In genomic region chr17:39952665-39953470, GRCh38 we compare ENCODE assay signal across 8 cellular contexts. TPM values are rescaled to one million over a fixed set of nuclear protein-coding genes. Genes with fewer than 3 reads are reported as not detected.
DNase-seq lines count a peak whose midpoint lies in the region; ATAC-seq and TF ChIP-seq lines count a peak whose summit lies in the region.

No MANE protein-coding gene starts in this region.

- no peak overlapping the region for H3K27ac Mint-ChIP-seq in nephron progenitor cell

- H3K4me1 Mint-ChIP-seq in nephron progenitor cell = peaks cover 48% of the 10 kb centered on the region

- DNase-seq in DMS53 treated with DMSO at 0.1 percent for 48 hours (lab: John Stamatoyannopoulos, UW; ENCODE audit: unreplicated experiment) (peak; percentile 73), Kasumi-1 (lab: John Stamatoyannopoulos, UW) (peak; percentile 92 to 93), RPMI7951 (ENCODE audit: low read depth) (peak; percentile 93), fibroblast of villous mesenchyme (ENCODE audit: low read depth) (peak; percentile 97), nephron progenitor cell (peak; percentile 99)
- DNase-seq in activated effector memory CD4-positive, alpha-beta T cell treated with Interleukin-2 at 50 U/mL for 16 hours = peak; percentile 93
- DNase-seq in stimulated activated naive CD8-positive, alpha-beta T cell treated with anti-CD3 and anti-CD28 coated beads, Interleukin-15, Interleukin-2, amounts not matched to agents 100 U/mL and 50 U/mL, for 24 hours = peak; percentile 94

- peak overlapping the region; percentile 76 for H3K4me3 Mint-ChIP-seq in nephron progenitor cell

- H3K27me3 Mint-ChIP-seq in nephron progenitor cell (ENCODE audit: low read depth, poor library complexity) = peaks cover 19% of the 10 kb centered on the region

- peak; percentile 79 for ATAC-seq in GM21723 (IDR thresholded peaks at IDR 0.05; ENCODE audit: unreplicated experiment)
- peak; percentile 84 for ATAC-seq in stimulated activated naive CD8-positive, alpha-beta T cell treated with anti-CD3 and anti-CD28 coated beads, Interleukin-15, Interleukin-2, amounts not matched to agents 100 U/mL and 50 U/mL, for 24 hours

- H3K9me3 Mint-ChIP-seq in nephron progenitor cell = no peaks in the 10 kb centered on the region

- TF ChIP-seq CTCF in fibroblast of villous mesenchyme (IDR thresholded peaks at IDR 0.05; ENCODE audit: insufficient read depth, low read depth, low read length) = no peak
- no peak for TF ChIP-seq CTCF in nephron progenitor cell (IDR thresholded peaks at IDR 0.05)

- no peaks in the 10 kb centered on the region for H3K36me3 Mint-ChIP-seq in nephron progenitor cell (ENCODE audit: low read depth)

- H3K4me3 ChIP-seq in fibroblast of villous mesenchyme (ENCODE audit: low read depth, low read length) = peak overlapping the region; percentile 46

RNA-seq across cellular contexts. Expression of gene GSDMA, which starts 9.9 kb away (rescaled TPM):
- not detected in 2 replicates for total RNA-seq in RPMI7951 (2014; rRNA removed; shearing (Covaris generic))
- under 0.01 TPM in 1 of 2 replicates, not detected in the other for total RNA-seq in fibroblast of villous mesenchyme

RNA-seq across cellular contexts. Expression of gene LRRC3C, which starts 25.3 kb away (rescaled TPM):
- total RNA-seq in RPMI7951 (2014; rRNA removed; shearing (Covaris generic)) = not detected in 2 replicates
- total RNA-seq in fibroblast of villous mesenchyme = not detected in 2 replicates

RNA-seq across cellular contexts. Expression of gene ORMDL3, which starts 25.5 kb away (rescaled TPM):
- total RNA-seq in RPMI7951 (2014; rRNA removed; shearing (Covaris generic)) = 22.1 and 23.8 TPM in 2 replicates
- 51.5 and 61.7 TPM in 2 replicates for total RNA-seq in fibroblast of villous mesenchyme

RNA-seq across cellular contexts. Expression of gene PSMD3, which starts 27.7 kb away (rescaled TPM):
- total RNA-seq in RPMI7951 (2014; rRNA removed; shearing (Covaris generic)) = 114 and 116 TPM in 2 replicates
- total RNA-seq in fibroblast of villous mesenchyme = 118 and 120 TPM in 2 replicates

RNA-seq across cellular contexts. Expression of gene GSDMB, which starts 34.4 kb away (rescaled TPM):
- total RNA-seq in RPMI7951 (2014; rRNA removed; shearing (Covaris generic)) = 0.39 and 0.60 TPM in 2 replicates
- 5.2 and 5.8 TPM in 2 replicates for total RNA-seq in fibroblast of villous mesenchyme

Comparison
In these comparisons a context has a peak if more than half of its experiments do, and no peak if none do; other contexts are left out.
1. Peak in every context shown above with its lines: DNase-seq, ATAC-seq and H3K4me3 ChIP-seq.